In the genomic region with DNA sequence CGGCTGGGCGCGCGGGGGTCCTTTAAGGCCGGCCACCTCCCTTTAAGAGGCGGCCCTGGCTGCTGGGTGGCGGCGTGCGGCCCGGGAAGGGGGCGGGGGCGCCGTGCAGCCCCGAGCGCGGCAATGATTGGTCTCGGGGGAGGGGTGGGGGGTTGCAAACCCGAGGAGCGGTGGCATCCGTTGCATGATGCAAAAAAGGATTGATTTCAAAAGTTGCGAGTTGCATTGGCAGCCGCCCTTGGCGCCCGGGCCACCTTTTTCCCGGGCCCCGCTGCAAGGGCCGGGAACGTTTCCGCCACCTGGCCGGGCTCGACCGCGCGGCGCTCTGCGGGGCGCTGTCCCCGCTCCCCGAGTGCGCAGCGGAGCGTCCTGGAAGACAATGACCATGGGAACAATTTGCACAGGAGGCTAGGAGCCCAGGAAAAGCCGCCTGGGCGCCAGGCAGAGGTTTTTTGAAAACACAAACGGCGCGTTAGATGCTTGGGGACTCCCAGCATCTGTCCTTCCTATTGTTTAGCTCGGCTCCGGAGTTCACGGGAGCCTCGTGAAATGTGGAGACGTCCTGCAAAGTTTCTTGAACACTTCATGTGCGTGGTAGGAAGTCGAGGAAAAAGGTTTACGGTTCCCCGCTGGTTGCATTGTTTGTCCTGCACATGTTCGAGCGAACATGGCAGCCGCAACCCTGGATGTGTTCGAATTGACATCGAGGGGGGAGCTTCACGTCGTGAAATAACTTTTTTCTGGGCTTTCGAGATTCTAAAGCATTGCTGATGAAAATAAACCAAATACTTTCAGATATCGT, we compare ENCODE assay signal across 8 cellular contexts. TPM values are rescaled to one million over a fixed set of nuclear protein-coding genes. Genes with fewer than 3 reads are reported as not detected.
DNase-seq lines count a peak whose midpoint lies in the region; TF ChIP-seq lines count a peak whose summit lies in the region.

A gene with protein sequence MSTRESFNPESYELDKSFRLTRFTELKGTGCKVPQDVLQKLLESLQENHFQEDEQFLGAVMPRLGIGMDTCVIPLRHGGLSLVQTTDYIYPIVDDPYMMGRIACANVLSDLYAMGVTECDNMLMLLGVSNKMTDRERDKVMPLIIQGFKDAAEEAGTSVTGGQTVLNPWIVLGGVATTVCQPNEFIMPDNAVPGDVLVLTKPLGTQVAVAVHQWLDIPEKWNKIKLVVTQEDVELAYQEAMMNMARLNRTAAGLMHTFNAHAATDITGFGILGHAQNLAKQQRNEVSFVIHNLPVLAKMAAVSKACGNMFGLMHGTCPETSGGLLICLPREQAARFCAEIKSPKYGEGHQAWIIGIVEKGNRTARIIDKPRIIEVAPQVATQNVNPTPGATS (minus strand): TSS at position 78 of the 802 bp plus-strand sequence. CDS start 3,343 bp downstream, outside the sequence.

- H3K27me3 ChIP-seq in HAP-1 (ENCODE audit: low read depth) (no peaks in the 10 kb centered on the region), ascending aorta (no peaks in the 10 kb centered on the region)

- peak within 1 kb of the TSS; percentile 94 for H3K4me3 Mint-ChIP-seq in T-helper 2 cell treated with Interferon-gamma antibody and Interleukin-4, amounts not matched to agents 5 μg/mL and 100 μg/mL, for 36 hours

- H3K4me3 ChIP-seq in HAP-1: peak within 1 kb of the TSS; percentile 55
- peak within 1 kb of the TSS; percentile 90 to 93 for H3K4me3 ChIP-seq in ascending aorta

- TF ChIP-seq CTCF in GM10266 (IDR thresholded peaks at IDR 0.05; ENCODE audit: control insufficient read depth, insufficient read depth, low read depth, missing control alignments) (peak; percentile 27), ascending aorta (IDR thresholded peaks at IDR 0.05) (peak in 2 of 3 experiments; percentile 5 to 10)

- no peaks in the 10 kb centered on the region for H3K9me3 ChIP-seq in HAP-1
- no peaks in the 10 kb centered on the region for H3K9me3 ChIP-seq in ascending aorta

- H3K9me3 Mint-ChIP-seq in T-helper 2 cell treated with Interferon-gamma antibody and Interleukin-4, amounts not matched to agents 5 μg/mL and 100 μg/mL, for 36 hours: no peaks in the 10 kb centered on the region

- DNase-seq in GM10266 (ENCODE audit: extremely low spot score) (peak; percentile 94), HAP-1 (ENCODE audit: low spot score in 2 of 2) (peak; percentile 74 to 93), MV-4-11 (lab: John Stamatoyannopoulos, UW) (peak; percentile 71), ascending aorta (ENCODE audit: low spot score in 2 of 2) (peak in 1 of 2 donors; percentile 85), hepatic stellate cell (ENCODE audit: low spot score) (peak; percentile 81), renal cortical epithelial cell (ENCODE audit: low read depth) (peak; percentile 27), OCI-M2 (lab: John Stamatoyannopoulos, UW; ENCODE audit: unreplicated experiment) (no peak)
- peak; percentile 84 for DNase-seq in T-helper 2 cell treated with Interferon-gamma antibody and Interleukin-4, amounts not matched to agents 5 μg/mL and 100 μg/mL, for 36 hours (ENCODE audit: low spot score)

- H3K36me3 Mint-ChIP-seq in T-helper 2 cell treated with Interferon-gamma antibody and Interleukin-4, amounts not matched to agents 5 μg/mL and 100 μg/mL, for 36 hours (ENCODE audit: low read depth): peaks cover 15% of the 10 kb centered on the region

- peaks cover 2% of the 10 kb centered on the region for H3K27me3 Mint-ChIP-seq in T-helper 2 cell treated with Interferon-gamma antibody and Interleukin-4, amounts not matched to agents 5 μg/mL and 100 μg/mL, for 36 hours (ENCODE audit: low read depth)

- peak within 1 kb of the TSS; percentile 93 to 96 for H3K27ac ChIP-seq in ascending aorta

- in situ Hi-C loops in HAP-1 (cut with MboI; ENCODE audit: low sequenced_read_pairs): no loop called here

- peaks cover 34% of the 10 kb centered on the region for H3K4me1 ChIP-seq in HAP-1
- peaks cover 0 to 13% of the 10 kb centered on the region in 2 donors for H3K4me1 ChIP-seq in ascending aorta

- H3K36me3 ChIP-seq in HAP-1 (replicated peaks): peaks cover 18% of the 10 kb centered on the region
- H3K36me3 ChIP-seq in ascending aorta: no peaks in the 10 kb centered on the region

- H3K4me1 Mint-ChIP-seq in T-helper 2 cell treated with Interferon-gamma antibody and Interleukin-4, amounts not matched to agents 5 μg/mL and 100 μg/mL, for 36 hours (ENCODE audit: low read depth): peaks cover 45% of the 10 kb centered on the region

- peak within 1 kb of the TSS; percentile 95 for H3K27ac Mint-ChIP-seq in T-helper 2 cell treated with Interferon-gamma antibody and Interleukin-4, amounts not matched to agents 5 μg/mL and 100 μg/mL, for 36 hours

- intact Hi-C loops in ascending aorta (cut with DNase I): loop anchor here (1.0 to 5.0 kb wide), 3 partner anchors 179 to 1736 kb away; a partner anchor contains a TSS

RNA-seq across cellular contexts. Expression of the gene that starts here (rescaled TPM):
- total RNA-seq in ascending aorta (20.3 TPM), renal cortical epithelial cell (29.0 and 42.9 TPM in 2 replicates)
